ENCODE assay signal across 23 cellular contexts in genomic region chr12:2016862-2017723, GRCh38. TPM values are rescaled to one million over a fixed set of nuclear protein-coding genes. Genes with fewer than 3 reads are reported as not detected.
DNase-seq lines count a peak whose midpoint lies in the region; ATAC-seq and TF ChIP-seq lines count a peak whose summit lies in the region.
"Had no signal": no experiment of that assay in that cellular context is flagged by ENCODE, and none has a peak within 500 bp of the region (broad histone marks: within the 10 kb centered on the region; RNA-seq: fewer than 3 reads in every experiment).

No MANE protein-coding gene starts in this region.

- ATAC-seq in activated CD4-positive, alpha-beta T cell treated with anti-CD3 and anti-CD28 coated beads for 36 hours, result peak; percentile 73
- ATAC-seq in HG03280 (IDR thresholded peaks at IDR 0.05; ENCODE audit: unreplicated experiment), result no peak
- no peak for ATAC-seq in stimulated activated naive CD8-positive, alpha-beta T cell treated with anti-CD3 and anti-CD28 coated beads, Interleukin-15, amount 100 ng/mL, for 72 hours

- CTCF ChIA-PET in activated CD4-positive, alpha-beta T cell treated with anti-CD3 and anti-CD28 coated beads for 36 hours (lab: Charles Lee), result interaction anchor here (0.7 to 1.4 kb wide), 4 partner anchors 9 to 18 kb away, joined by 3 to 4 read pairs (median 4); no protein-coding TSS in a partner anchor
- CTCF ChIA-PET in HEK293 (lab: Yijun Ruan, JAX), result interaction anchor here (0.6 to 1.7 kb wide), 6 partner anchors 10 to 1281 kb away, joined by 3 to 8 read pairs (median 3); no protein-coding TSS in a partner anchor

- POLR2A ChIA-PET in activated CD4-positive, alpha-beta T cell treated with anti-CD3 and anti-CD28 coated beads for 36 hours (lab: Charles Lee), result no interaction called here
- POLR2A ChIA-PET in HEK293 (lab: Yijun Ruan, JAX), result interaction anchor here (0.7 kb wide), 1 partner anchor 547 kb away, joined by 3 read pairs; no protein-coding TSS in a partner anchor

- no peak overlapping the region for H3K27ac Mint-ChIP-seq in activated CD4-positive, alpha-beta T cell treated with anti-CD3 and anti-CD28 coated beads for 36 hours
- H3K27ac Mint-ChIP-seq in nephron progenitor cell, result peak overlapping the region; percentile 88
- H3K27ac Mint-ChIP-seq in stimulated activated naive CD8-positive, alpha-beta T cell treated with anti-CD3 and anti-CD28 coated beads, Interleukin-15, amount 100 ng/mL, for 72 hours, result no peak overlapping the region
- H3K27ac Mint-ChIP-seq: HFFc6; IgD-negative memory B cell; T-helper 2 cell treated with Interferon-gamma antibody and Interleukin-4, amounts not matched to agents 5 μg/mL and 100 μg/mL, for 36 hours had no signal

- H3K36me3 Mint-ChIP-seq in activated CD4-positive, alpha-beta T cell treated with anti-CD3 and anti-CD28 coated beads for 36 hours (ENCODE audit: low read depth), result no peaks in the 10 kb centered on the region
- no peaks in the 10 kb centered on the region for H3K36me3 Mint-ChIP-seq in nephron progenitor cell (ENCODE audit: low read depth)
- H3K36me3 Mint-ChIP-seq: IgD-negative memory B cell had no signal

- no peaks in the 10 kb centered on the region for H3K9me3 ChIP-seq in HEK293 (ENCODE audit: control insufficient read depth, insufficient read depth, low read depth, low read length)
- H3K9me3 ChIP-seq: MG63, Peyer's patch, prostate gland had no signal

- no peak overlapping the region for H3K4me3 Mint-ChIP-seq in activated CD4-positive, alpha-beta T cell treated with anti-CD3 and anti-CD28 coated beads for 36 hours
- H3K4me3 Mint-ChIP-seq in nephron progenitor cell, result peak overlapping the region; percentile 20
- no peak overlapping the region for H3K4me3 Mint-ChIP-seq in stimulated activated naive CD8-positive, alpha-beta T cell treated with anti-CD3 and anti-CD28 coated beads, Interleukin-15, amount 100 ng/mL, for 72 hours
- H3K4me3 Mint-ChIP-seq: HFFc6; T-helper 2 cell treated with Interferon-gamma antibody and Interleukin-4, amounts not matched to agents 5 μg/mL and 100 μg/mL, for 36 hours had no signal

- H3K27ac ChIP-seq in HEK293 (ENCODE audit: extremely low read depth, low read depth, low read length), result no peak overlapping the region
- H3K27ac ChIP-seq: cardiac muscle cell, HL-60, Peyer's patch, prostate gland, SK-N-MC had no signal

- no peaks in the 10 kb centered on the region for H3K9me3 Mint-ChIP-seq in activated CD4-positive, alpha-beta T cell treated with anti-CD3 and anti-CD28 coated beads for 36 hours (ENCODE audit: low read depth)
- H3K9me3 Mint-ChIP-seq in nephron progenitor cell, result no peaks in the 10 kb centered on the region
- no peaks in the 10 kb centered on the region for H3K9me3 Mint-ChIP-seq in stimulated activated naive CD8-positive, alpha-beta T cell treated with anti-CD3 and anti-CD28 coated beads, Interleukin-15, amount 100 ng/mL, for 72 hours
- H3K9me3 Mint-ChIP-seq: HFFc6; T-helper 2 cell treated with Interferon-gamma antibody and Interleukin-4, amounts not matched to agents 5 μg/mL and 100 μg/mL, for 36 hours had no signal

- TF ChIP-seq CTCF in HEK293 (tag by site-specific recombination; IDR thresholded peaks at IDR 0.05), result no peak
- no peak for TF ChIP-seq CTCF in nephron progenitor cell (IDR thresholded peaks at IDR 0.05)

- peaks cover 6% of the 10 kb centered on the region for H3K4me1 Mint-ChIP-seq in activated CD4-positive, alpha-beta T cell treated with anti-CD3 and anti-CD28 coated beads for 36 hours
- H3K4me1 Mint-ChIP-seq in nephron progenitor cell, result peaks cover 67% of the 10 kb centered on the region
- H3K4me1 Mint-ChIP-seq in stimulated activated naive CD8-positive, alpha-beta T cell treated with anti-CD3 and anti-CD28 coated beads, Interleukin-15, amount 100 ng/mL, for 72 hours, result peaks cover 5% of the 10 kb centered on the region

- no peaks in the 10 kb centered on the region for H3K36me3 ChIP-seq in HEK293 (ENCODE audit: control insufficient read depth in 2 of 2, insufficient read depth in 1 of 2, low read length in 2 of 2)
- H3K36me3 ChIP-seq: cardiac muscle cell, MG63, Peyer's patch, prostate gland had no signal

- peaks cover 3% of the 10 kb centered on the region for H3K4me1 ChIP-seq in HEK293 (ENCODE audit: control insufficient read depth, insufficient read depth, low read length)
- H3K4me1 ChIP-seq: prostate gland had no signal

- DNase-seq in activated CD4-positive, alpha-beta T cell treated with anti-CD3 and anti-CD28 coated beads for 36 hours, result no peak
- no peak for DNase-seq in activated CD4-positive, alpha-beta T cell treated with anti-CD3 and anti-CD28 coated beads, Interleukin-2, amount 50 U/mL, for 48 hours
- DNase-seq in NCI-H748 (lab: John Stamatoyannopoulos, UW; ENCODE audit: unreplicated experiment) (peak; percentile 80), nephron progenitor cell (no peak), MV-4-11 (lab: John Stamatoyannopoulos, UW) (no peak)
- no peak for DNase-seq in stimulated activated naive CD8-positive, alpha-beta T cell treated with anti-CD3 and anti-CD28 coated beads, Interleukin-15, amount 100 ng/mL, for 72 hours
- DNase-seq: activated gamma-delta T cell; amniotic stem cell; foreskin melanocyte; HFFc6; MG63; NCI-H526 treated with DMSO at 0.1 percent for 48 hours; Peyer's patch; stimulated activated CD4-positive, alpha-beta T cell treated with anti-CD3 and anti-CD28 coated beads, Interleukin-4, amount 100 ng/mL, for 4 hours had no signal

- peaks cover 8% of the 10 kb centered on the region for H3K27me3 Mint-ChIP-seq in activated CD4-positive, alpha-beta T cell treated with anti-CD3 and anti-CD28 coated beads for 36 hours
- H3K27me3 Mint-ChIP-seq in nephron progenitor cell (ENCODE audit: low read depth, poor library complexity), result peaks cover 2% of the 10 kb centered on the region
- H3K27me3 Mint-ChIP-seq in stimulated activated naive CD8-positive, alpha-beta T cell treated with anti-CD3 and anti-CD28 coated beads, Interleukin-15, amount 100 ng/mL, for 72 hours, result peaks cover 14% of the 10 kb centered on the region

- intact Hi-C loops in activated CD4-positive, alpha-beta T cell treated with anti-CD3 and anti-CD28 coated beads for 36 hours (cut with DNase I, micrococcal nuclease), result no loop called here

- H3K4me3 ChIP-seq in HEK293 (ENCODE audit: low read depth, low read length), result no peak overlapping the region
- H3K4me3 ChIP-seq: cardiac muscle cell, MG63, Peyer's patch, prostate gland, SK-N-MC had no signal

TF ChIP-seq in HEK293, 187 proteins besides CTCF, POLR2A, EP300 and RAD21 (continues in another document):
- TF ChIP-seq ZEB2 (tag by site-specific recombination; IDR thresholded peaks at IDR 0.05) (peak; percentile 64; the same call in 1 of the 2 replicates), ZNF184 (tag by site-specific recombination; IDR thresholded peaks at IDR 0.05) (no peak), MYNN (tag by site-specific recombination; IDR thresholded peaks at IDR 0.05; ENCODE audit: borderline replicate concordance) (peak; percentile 46; the same call in 1 of the 2 replicates), ZNF24 (tag by site-specific recombination; IDR thresholded peaks at IDR 0.05) (peak; percentile 44; the same call in 1 of the 2 replicates), OSR2 (tag by site-specific recombination; IDR thresholded peaks at IDR 0.05) (peak; percentile 68), ZBTB21 (tag by site-specific recombination; IDR thresholded peaks at IDR 0.05) (peak; percentile 74), ZNF692 (tag by site-specific recombination; IDR thresholded peaks at IDR 0.05) (peak; percentile 53), ZBTB17 (tag by site-specific recombination; IDR thresholded peaks at IDR 0.05) (peak; percentile 54), ZNF558 (tag by site-specific recombination; IDR thresholded peaks at IDR 0.05) (peak; percentile 37; the same call in 1 of the 2 replicates), OVOL3 (tag by site-specific recombination; IDR thresholded peaks at IDR 0.05) (no peak), ZNF544 (tag by site-specific recombination; IDR thresholded peaks at IDR 0.05) (no peak), ZNF629 (tag by site-specific recombination; IDR thresholded peaks at IDR 0.05) (peak; percentile 76), ZNF510 (tag by site-specific recombination; IDR thresholded peaks at IDR 0.05; ENCODE audit: insufficient replicate concordance) (no peak)
- TF ChIP-seq, protein P1, sequence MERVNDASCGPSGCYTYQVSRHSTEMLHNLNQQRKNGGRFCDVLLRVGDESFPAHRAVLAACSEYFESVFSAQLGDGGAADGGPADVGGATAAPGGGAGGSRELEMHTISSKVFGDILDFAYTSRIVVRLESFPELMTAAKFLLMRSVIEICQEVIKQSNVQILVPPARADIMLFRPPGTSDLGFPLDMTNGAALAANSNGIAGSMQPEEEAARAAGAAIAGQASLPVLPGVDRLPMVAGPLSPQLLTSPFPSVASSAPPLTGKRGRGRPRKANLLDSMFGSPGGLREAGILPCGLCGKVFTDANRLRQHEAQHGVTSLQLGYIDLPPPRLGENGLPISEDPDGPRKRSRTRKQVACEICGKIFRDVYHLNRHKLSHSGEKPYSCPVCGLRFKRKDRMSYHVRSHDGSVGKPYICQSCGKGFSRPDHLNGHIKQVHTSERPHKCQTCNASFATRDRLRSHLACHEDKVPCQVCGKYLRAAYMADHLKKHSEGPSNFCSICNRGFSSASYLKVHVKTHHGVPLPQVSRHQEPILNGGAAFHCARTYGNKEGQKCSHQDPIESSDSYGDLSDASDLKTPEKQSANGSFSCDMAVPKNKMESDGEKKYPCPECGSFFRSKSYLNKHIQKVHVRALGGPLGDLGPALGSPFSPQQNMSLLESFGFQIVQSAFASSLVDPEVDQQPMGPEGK (tag by site-specific recombination; IDR thresholded peaks at IDR 0.05), result 0 out of 2 replicates have a peak, but pooled peaks have one; percentile 38

RNA-seq across cellular contexts. Expression of gene DCP1B, which starts 12.8 kb away (rescaled TPM):
- total RNA-seq in activated CD4-positive, alpha-beta T cell treated with anti-CD3 and anti-CD28 coated beads for 36 hours, result 10 to 100 TPM; 14.5 to 16.1 TPM

RNA-seq across cellular contexts. Expression of gene CACNA1C, which starts 35.7 kb away (rescaled TPM):
- total RNA-seq in activated CD4-positive, alpha-beta T cell treated with anti-CD3 and anti-CD28 coated beads for 36 hours, result under 1 TPM; 0.11 TPM
- total RNA-seq: epithelial cell of proximal tubule had no signal
